In the genomic region with DNA sequence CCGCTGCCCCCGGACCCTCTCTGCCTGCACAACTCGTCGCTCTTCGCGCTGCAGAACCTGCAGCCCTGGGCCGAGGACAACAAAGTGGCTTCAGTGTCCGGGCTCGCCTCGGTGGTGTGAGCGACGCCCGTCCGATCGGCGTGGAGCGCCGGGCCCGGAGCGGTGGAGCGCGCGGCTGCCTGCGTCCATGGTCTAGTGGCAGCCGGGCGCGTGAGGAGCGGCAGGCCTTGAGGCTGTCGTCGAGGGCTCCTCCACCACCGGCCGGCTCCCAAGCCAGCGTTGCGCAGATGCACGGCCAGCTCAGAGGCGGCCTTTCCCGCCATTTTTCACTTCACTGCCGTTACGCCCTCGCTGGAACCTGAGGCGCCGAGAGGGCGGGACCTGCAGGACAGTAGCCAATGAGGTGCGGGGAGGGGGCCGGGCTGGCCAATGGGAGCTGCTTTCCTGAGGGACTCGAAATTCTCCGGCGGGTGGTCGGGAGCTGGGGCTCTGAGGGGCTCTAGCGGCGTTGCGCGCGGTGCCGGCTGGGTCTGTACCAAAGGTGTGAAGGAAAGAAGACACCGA, we compare ENCODE assay signal across 8 cellular contexts. TPM values are rescaled to one million over a fixed set of nuclear protein-coding genes. Genes with fewer than 3 reads are reported as not detected.
DNase-seq lines count a peak whose midpoint lies in the region; ATAC-seq and TF ChIP-seq lines count a peak whose summit lies in the region.

No MANE protein-coding gene starts in this region.

- peaks cover 11 to 35% of the 10 kb centered on the region in 2 donors for H3K4me1 ChIP-seq in left lung

- H3K27ac ChIP-seq in left lung, result no peak overlapping the region

- no peaks in the 10 kb centered on the region for H3K9me3 Mint-ChIP-seq in HFFc6

- peaks cover 5% of the 10 kb centered on the region; the same call in 1 of the 2 replicates for H3K36me3 Mint-ChIP-seq in HFFc6 (ENCODE audit: low read depth)

- no peak overlapping the region for H3K27ac Mint-ChIP-seq in HFFc6

- H3K4me3 Mint-ChIP-seq in HFFc6, result no peak overlapping the region

- H3K4me1 Mint-ChIP-seq in HFFc6 (ENCODE audit: low read depth), result peaks cover 7% of the 10 kb centered on the region

- H3K36me3 ChIP-seq in left lung, result no peaks in the 10 kb centered on the region

- H3K9me3 ChIP-seq in left lung, result no peaks in the 10 kb centered on the region

- peak; percentile 76 for ATAC-seq in GM19463 (IDR thresholded peaks at IDR 0.05; ENCODE audit: unreplicated experiment)
- peak; percentile 90 for ATAC-seq in left lung
- no peak for ATAC-seq in GM21447 (IDR thresholded peaks at IDR 0.05; ENCODE audit: unreplicated experiment)

- no peak for TF ChIP-seq CTCF in left lung (IDR thresholded peaks at IDR 0.05)
- TF ChIP-seq CTCF in HFFc6 (IDR thresholded peaks at IDR 0.05), result no peak

- peaks cover 55% of the 10 kb centered on the region for H3K27me3 Mint-ChIP-seq in HFFc6 (ENCODE audit: insufficient read depth)

- DNase-seq in activated CD4-positive, CD25-positive, alpha-beta regulatory T cell (lab: John Stamatoyannopoulos, UW), result peak; percentile 30 to 62 (median 42)
- peak; percentile 66 for DNase-seq in central memory CD4-positive, alpha-beta T cell
- DNase-seq in left lung (peak; percentile 69 to 88), NAMALWA (ENCODE audit: low spot score) (no peak), HFFc6 (no peak)
- peak; percentile 77 to 79 for DNase-seq in stimulated activated CD4-positive, alpha-beta T cell treated with anti-CD3 and anti-CD28 coated beads, Interleukin-4, amount 100 ng/mL, for 4 hours

- intact Hi-C loops in left lung (cut with DNase I), result no loop called here

- peak overlapping the region; percentile 15 to 43 for H3K4me3 ChIP-seq in left lung

- peaks cover 85 to 100% of the 10 kb centered on the region in 2 donors for H3K27me3 ChIP-seq in left lung

RNA-seq across cellular contexts. Expression of a gene that starts 1.9 kb away (rescaled TPM):
- not detected for total RNA-seq in left lung
- total RNA-seq in HFFc6 (2021; fragmentation: NEBNext Ultra II Directional; extraction: Animal tissue kit (Norgen Biotek cat#: 25700)), result under 1 TPM; 0.17 to 0.31 (median 0.21) TPM

RNA-seq across cellular contexts. Expression of a gene that starts 8.7 kb away (rescaled TPM):
- total RNA-seq in left lung, result 10 to 100 TPM; 27.1 to 33.6 TPM
- total RNA-seq in HFFc6 (2021; fragmentation: NEBNext Ultra II Directional; extraction: Animal tissue kit (Norgen Biotek cat#: 25700)), result 10 to 100 TPM; 26.0 to 33.8 (median 29.3) TPM

RNA-seq across cellular contexts. Expression of a gene that starts 9.9 kb away (rescaled TPM):
- total RNA-seq in left lung, result under 1 TPM; 0.24 to 0.26 TPM
- total RNA-seq in HFFc6 (2021; fragmentation: NEBNext Ultra II Directional; extraction: Animal tissue kit (Norgen Biotek cat#: 25700)), result under 1 TPM in 2 of 6 experiments, not detected in 4; 0.14 to 0.40 TPM

RNA-seq across cellular contexts. Expression of a gene that starts 13.4 kb away (rescaled TPM):
- 100 to 1,000 TPM; 110 to 132 TPM for total RNA-seq in left lung
- total RNA-seq in HFFc6 (2021; fragmentation: NEBNext Ultra II Directional; extraction: Animal tissue kit (Norgen Biotek cat#: 25700)), result 100 to 1,000 TPM in 2 of 6 experiments, 10 to 100 TPM in 4; 81.0 to 119 (median 94.6) TPM

RNA-seq across cellular contexts. Expression of a gene that starts 13.6 kb away (rescaled TPM):
- 10 to 100 TPM; 29.4 to 36.6 TPM for total RNA-seq in left lung
- total RNA-seq in HFFc6 (2021; fragmentation: NEBNext Ultra II Directional; extraction: Animal tissue kit (Norgen Biotek cat#: 25700)), result 10 to 100 TPM; 29.7 to 43.3 (median 33.6) TPM

Comparison
In these comparisons a context has a peak if more than half of its experiments do, and no peak if none do; other contexts are left out.
1. DNase-seq: peak in activated CD4-positive, CD25-positive, alpha-beta regulatory T cell (4 of 4), central memory CD4-positive, alpha-beta T cell (single experiment), left lung (2 of 2) and stimulated activated CD4-positive, alpha-beta T cell treated with anti-CD3 and anti-CD28 coated beads, Interleukin-4, amount 100 ng/mL, for 4 hours (2 of 2); none in NAMALWA (single experiment) and HFFc6 (single experiment).